In the genomic region with DNA sequence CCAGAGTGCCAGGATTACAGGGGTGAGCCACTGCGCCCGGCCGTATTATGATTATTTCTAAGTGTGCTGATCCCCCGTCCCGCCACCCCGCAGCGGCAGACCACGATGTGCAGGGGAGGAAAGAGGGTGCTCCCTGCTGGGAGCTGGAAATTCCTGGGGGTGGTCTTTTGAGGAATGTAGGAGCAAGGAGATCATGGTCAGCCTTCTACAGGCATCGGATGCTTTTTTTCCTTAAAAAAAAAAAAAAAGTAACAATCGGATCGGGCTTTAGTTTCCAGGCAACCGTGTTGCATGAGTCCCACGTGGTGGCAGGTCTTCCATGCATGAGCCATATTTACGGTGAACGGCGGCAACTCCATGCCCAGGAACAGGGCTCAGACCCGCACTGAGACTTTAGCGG, we compare ENCODE assay signal across 1 cellular context.
A peak's percentile ranks its signal among the peaks of the same experiment; 100 is the strongest.
TF ChIP-seq lines count a peak whose summit lies in the region.

No MANE protein-coding gene starts in this region.

TF ChIP-seq in K562, 482 proteins besides CTCF, POLR2A, EP300 and RAD21 (continued from another document):
- TF ChIP-seq, protein P1, sequence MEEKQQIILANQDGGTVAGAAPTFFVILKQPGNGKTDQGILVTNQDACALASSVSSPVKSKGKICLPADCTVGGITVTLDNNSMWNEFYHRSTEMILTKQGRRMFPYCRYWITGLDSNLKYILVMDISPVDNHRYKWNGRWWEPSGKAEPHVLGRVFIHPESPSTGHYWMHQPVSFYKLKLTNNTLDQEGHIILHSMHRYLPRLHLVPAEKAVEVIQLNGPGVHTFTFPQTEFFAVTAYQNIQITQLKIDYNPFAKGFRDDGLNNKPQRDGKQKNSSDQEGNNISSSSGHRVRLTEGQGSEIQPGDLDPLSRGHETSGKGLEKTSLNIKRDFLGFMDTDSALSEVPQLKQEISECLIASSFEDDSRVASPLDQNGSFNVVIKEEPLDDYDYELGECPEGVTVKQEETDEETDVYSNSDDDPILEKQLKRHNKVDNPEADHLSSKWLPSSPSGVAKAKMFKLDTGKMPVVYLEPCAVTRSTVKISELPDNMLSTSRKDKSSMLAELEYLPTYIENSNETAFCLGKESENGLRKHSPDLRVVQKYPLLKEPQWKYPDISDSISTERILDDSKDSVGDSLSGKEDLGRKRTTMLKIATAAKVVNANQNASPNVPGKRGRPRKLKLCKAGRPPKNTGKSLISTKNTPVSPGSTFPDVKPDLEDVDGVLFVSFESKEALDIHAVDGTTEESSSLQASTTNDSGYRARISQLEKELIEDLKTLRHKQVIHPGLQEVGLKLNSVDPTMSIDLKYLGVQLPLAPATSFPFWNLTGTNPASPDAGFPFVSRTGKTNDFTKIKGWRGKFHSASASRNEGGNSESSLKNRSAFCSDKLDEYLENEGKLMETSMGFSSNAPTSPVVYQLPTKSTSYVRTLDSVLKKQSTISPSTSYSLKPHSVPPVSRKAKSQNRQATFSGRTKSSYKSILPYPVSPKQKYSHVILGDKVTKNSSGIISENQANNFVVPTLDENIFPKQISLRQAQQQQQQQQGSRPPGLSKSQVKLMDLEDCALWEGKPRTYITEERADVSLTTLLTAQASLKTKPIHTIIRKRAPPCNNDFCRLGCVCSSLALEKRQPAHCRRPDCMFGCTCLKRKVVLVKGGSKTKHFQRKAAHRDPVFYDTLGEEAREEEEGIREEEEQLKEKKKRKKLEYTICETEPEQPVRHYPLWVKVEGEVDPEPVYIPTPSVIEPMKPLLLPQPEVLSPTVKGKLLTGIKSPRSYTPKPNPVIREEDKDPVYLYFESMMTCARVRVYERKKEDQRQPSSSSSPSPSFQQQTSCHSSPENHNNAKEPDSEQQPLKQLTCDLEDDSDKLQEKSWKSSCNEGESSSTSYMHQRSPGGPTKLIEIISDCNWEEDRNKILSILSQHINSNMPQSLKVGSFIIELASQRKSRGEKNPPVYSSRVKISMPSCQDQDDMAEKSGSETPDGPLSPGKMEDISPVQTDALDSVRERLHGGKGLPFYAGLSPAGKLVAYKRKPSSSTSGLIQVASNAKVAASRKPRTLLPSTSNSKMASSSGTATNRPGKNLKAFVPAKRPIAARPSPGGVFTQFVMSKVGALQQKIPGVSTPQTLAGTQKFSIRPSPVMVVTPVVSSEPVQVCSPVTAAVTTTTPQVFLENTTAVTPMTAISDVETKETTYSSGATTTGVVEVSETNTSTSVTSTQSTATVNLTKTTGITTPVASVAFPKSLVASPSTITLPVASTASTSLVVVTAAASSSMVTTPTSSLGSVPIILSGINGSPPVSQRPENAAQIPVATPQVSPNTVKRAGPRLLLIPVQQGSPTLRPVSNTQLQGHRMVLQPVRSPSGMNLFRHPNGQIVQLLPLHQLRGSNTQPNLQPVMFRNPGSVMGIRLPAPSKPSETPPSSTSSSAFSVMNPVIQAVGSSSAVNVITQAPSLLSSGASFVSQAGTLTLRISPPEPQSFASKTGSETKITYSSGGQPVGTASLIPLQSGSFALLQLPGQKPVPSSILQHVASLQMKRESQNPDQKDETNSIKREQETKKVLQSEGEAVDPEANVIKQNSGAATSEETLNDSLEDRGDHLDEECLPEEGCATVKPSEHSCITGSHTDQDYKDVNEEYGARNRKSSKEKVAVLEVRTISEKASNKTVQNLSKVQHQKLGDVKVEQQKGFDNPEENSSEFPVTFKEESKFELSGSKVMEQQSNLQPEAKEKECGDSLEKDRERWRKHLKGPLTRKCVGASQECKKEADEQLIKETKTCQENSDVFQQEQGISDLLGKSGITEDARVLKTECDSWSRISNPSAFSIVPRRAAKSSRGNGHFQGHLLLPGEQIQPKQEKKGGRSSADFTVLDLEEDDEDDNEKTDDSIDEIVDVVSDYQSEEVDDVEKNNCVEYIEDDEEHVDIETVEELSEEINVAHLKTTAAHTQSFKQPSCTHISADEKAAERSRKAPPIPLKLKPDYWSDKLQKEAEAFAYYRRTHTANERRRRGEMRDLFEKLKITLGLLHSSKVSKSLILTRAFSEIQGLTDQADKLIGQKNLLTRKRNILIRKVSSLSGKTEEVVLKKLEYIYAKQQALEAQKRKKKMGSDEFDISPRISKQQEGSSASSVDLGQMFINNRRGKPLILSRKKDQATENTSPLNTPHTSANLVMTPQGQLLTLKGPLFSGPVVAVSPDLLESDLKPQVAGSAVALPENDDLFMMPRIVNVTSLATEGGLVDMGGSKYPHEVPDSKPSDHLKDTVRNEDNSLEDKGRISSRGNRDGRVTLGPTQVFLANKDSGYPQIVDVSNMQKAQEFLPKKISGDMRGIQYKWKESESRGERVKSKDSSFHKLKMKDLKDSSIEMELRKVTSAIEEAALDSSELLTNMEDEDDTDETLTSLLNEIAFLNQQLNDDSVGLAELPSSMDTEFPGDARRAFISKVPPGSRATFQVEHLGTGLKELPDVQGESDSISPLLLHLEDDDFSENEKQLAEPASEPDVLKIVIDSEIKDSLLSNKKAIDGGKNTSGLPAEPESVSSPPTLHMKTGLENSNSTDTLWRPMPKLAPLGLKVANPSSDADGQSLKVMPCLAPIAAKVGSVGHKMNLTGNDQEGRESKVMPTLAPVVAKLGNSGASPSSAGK (IDR thresholded peaks at IDR 0.05): 0 out of 2 replicates have a peak, but pooled peaks have one; percentile 15
- TF ChIP-seq PRMT5 (CRISPR knock-in tag; IDR thresholded peaks at IDR 0.05): no peak
- TF ChIP-seq YY1 (IDR thresholded peaks at IDR 0.05; ENCODE audit: borderline replicate concordance in 1 of 3, control insufficient read depth in 1 of 3, extremely low read depth in 1 of 3, insufficient read depth in 3 of 3, insufficient read length in 1 of 3, insufficient replicate concordance in 2 of 3, low read depth in 1 of 3, low read length in 2 of 3): peak in 1 of 3 experiments; percentile 6
- no peak for TF ChIP-seq DIDO1 (tag; IDR thresholded peaks at IDR 0.05; ENCODE audit: low read depth)
- TF ChIP-seq ZNF263 (CRISPR knock-in tag; IDR thresholded peaks at IDR 0.05; ENCODE audit: borderline replicate concordance): no peak
- TF ChIP-seq USF2 (CRISPR knock-in tag; IDR thresholded peaks at IDR 0.05): peak; percentile 11; the same call in 1 of the 2 replicates
- TF ChIP-seq FOXP4 (CRISPR knock-in tag; IDR thresholded peaks at IDR 0.05; ENCODE audit: borderline replicate concordance): no peak
- no peak for TF ChIP-seq HCFC1 (IDR thresholded peaks at IDR 0.05; ENCODE audit: low read depth, low read length)
- TF ChIP-seq, protein P2, sequence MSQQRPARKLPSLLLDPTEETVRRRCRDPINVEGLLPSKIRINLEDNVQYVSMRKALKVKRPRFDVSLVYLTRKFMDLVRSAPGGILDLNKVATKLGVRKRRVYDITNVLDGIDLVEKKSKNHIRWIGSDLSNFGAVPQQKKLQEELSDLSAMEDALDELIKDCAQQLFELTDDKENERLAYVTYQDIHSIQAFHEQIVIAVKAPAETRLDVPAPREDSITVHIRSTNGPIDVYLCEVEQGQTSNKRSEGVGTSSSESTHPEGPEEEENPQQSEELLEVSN (IDR thresholded peaks at IDR 0.05; ENCODE audit: borderline replicate concordance in 1 of 2, extremely low read depth in 1 of 2, insufficient read depth in 1 of 2, insufficient read length in 1 of 2, low read depth in 1 of 2, low read length in 1 of 2, poor library complexity in 1 of 2, severe bottlenecking in 1 of 2): peak in 1 of 2 experiments; percentile 21
- no peak for TF ChIP-seq SRSF1 (IDR thresholded peaks at IDR 0.05; ENCODE audit: low read depth, low read length)
- TF ChIP-seq USF1 (CRISPR knock-in tag; IDR thresholded peaks at IDR 0.05): peak; percentile 46
